17 cellular contexts compared by ENCODE assay signal in genomic region chr1:100960098-100960497, GRCh38.
DNase-seq lines count a peak whose midpoint lies in the region; ATAC-seq, FAIRE-seq and TF ChIP-seq lines count a peak whose summit lies in the region.
"Had no signal": no experiment of that assay in that cellular context is flagged by ENCODE, and none has a peak within 500 bp of the region (broad histone marks: within the 10 kb centered on the region; RNA-seq: fewer than 3 reads in every experiment).

No MANE protein-coding gene starts in this region.

- DNase-seq in CD4-positive, alpha-beta T cell, result no peak
- no peak for DNase-seq in HFFc6
- peak; percentile 28 for DNase-seq in dermis blood vessel endothelial cell
- no peak for DNase-seq in naive thymus-derived CD4-positive, alpha-beta T cell
- no peak for DNase-seq in NCI-H1694 treated with DMSO at 0.1 percent for 48 hours (lab: John Stamatoyannopoulos, UW)
- no peak for DNase-seq in small intestine
- DNase-seq: 8988T; AML-193; CD4-positive, CD25-positive, alpha-beta regulatory T cell; COR-L47; DMS53; GF-D8 had no signal

- peaks cover 0 to 5% (median 0%) of the 10 kb centered on the region in 3 experiments for H3K36me3 ChIP-seq in naive thymus-derived CD4-positive, alpha-beta T cell (ENCODE audit: control insufficient read depth in 2 of 3, insufficient read depth in 3 of 3, low read length in 3 of 3)
- H3K36me3 ChIP-seq in small intestine (ENCODE audit: control insufficient read depth in 2 of 2, insufficient read depth in 2 of 2, low read length in 2 of 2), result peaks cover 0 to 3% of the 10 kb centered on the region in 2 donors

- no peaks in the 10 kb centered on the region for H3K27me3 ChIP-seq in CD4-positive, alpha-beta T cell (ENCODE audit: control insufficient read depth, insufficient read depth, low read length)
- H3K27me3 ChIP-seq in naive thymus-derived CD4-positive, alpha-beta T cell (ENCODE audit: control insufficient read depth in 2 of 2, insufficient read depth in 2 of 2, low read length in 2 of 2), result no peaks in the 10 kb centered on the region
- H3K27me3 ChIP-seq in small intestine (ENCODE audit: control insufficient read depth in 2 of 2, insufficient read depth in 2 of 2, low read length in 2 of 2), result no peaks in the 10 kb centered on the region
- H3K27me3 ChIP-seq: BLaER1 treated with 17β-estradiol and CSF1 and Interleukin-3, amounts not matched to agents 10 nM and 100 nM had no signal

- H3K9me3 ChIP-seq in CD4-positive, alpha-beta T cell (ENCODE audit: control insufficient read depth, low read length), result no peaks in the 10 kb centered on the region
- H3K9me3 ChIP-seq in naive thymus-derived CD4-positive, alpha-beta T cell (ENCODE audit: control insufficient read depth in 2 of 3, low read length in 3 of 3), result no peaks in the 10 kb centered on the region
- H3K9me3 ChIP-seq in small intestine (ENCODE audit: control insufficient read depth, low read depth), result no peaks in the 10 kb centered on the region
- H3K9me3 ChIP-seq: BLaER1 treated with 17β-estradiol and CSF1 and Interleukin-3, amounts not matched to agents 10 nM and 100 nM had no signal

- no peak overlapping the region for H3K4me3 ChIP-seq in naive thymus-derived CD4-positive, alpha-beta T cell (ENCODE audit: low read length)
- H3K4me3 ChIP-seq in small intestine (ENCODE audit: low read depth in 1 of 2, low read length in 2 of 2), result no peak overlapping the region
- H3K4me3 ChIP-seq: BLaER1 treated with 17β-estradiol and CSF1 and Interleukin-3, amounts not matched to agents 10 nM and 100 nM; GM23248 had no signal

- no peaks in the 10 kb centered on the region for H3K9me3 Mint-ChIP-seq in CD4-positive, alpha-beta T cell
- H3K9me3 Mint-ChIP-seq in HFFc6, result no peaks in the 10 kb centered on the region
- H3K9me3 Mint-ChIP-seq in naive thymus-derived CD4-positive, alpha-beta T cell, result peaks cover 0 to 16% (median 0%) of the 10 kb centered on the region in 11 donors

- no peak overlapping the region for H3K4me3 Mint-ChIP-seq in CD4-positive, alpha-beta T cell
- H3K4me3 Mint-ChIP-seq in HFFc6, result no peak overlapping the region
- no peak overlapping the region for H3K4me3 Mint-ChIP-seq in naive thymus-derived CD4-positive, alpha-beta T cell
- H3K4me3 Mint-ChIP-seq: CD4-positive, CD25-positive, alpha-beta regulatory T cell had no signal

- FAIRE-seq in small intestine (lab: Jason Lieb, UNC), result no peak
- FAIRE-seq: H54 had no signal

- H3K36me3 Mint-ChIP-seq in CD4-positive, alpha-beta T cell (ENCODE audit: low read depth), result peaks cover 65% of the 10 kb centered on the region
- peaks cover 24% of the 10 kb centered on the region for H3K36me3 Mint-ChIP-seq in HFFc6 (ENCODE audit: low read depth)
- H3K36me3 Mint-ChIP-seq in naive thymus-derived CD4-positive, alpha-beta T cell, result peaks cover 22 to 64% (median 53%) of the 10 kb centered on the region in 5 donors

- H3K27ac Mint-ChIP-seq in CD4-positive, alpha-beta T cell, result peak overlapping the region; percentile 9
- peak overlapping the region; percentile 69 for H3K27ac Mint-ChIP-seq in HFFc6
- H3K27ac Mint-ChIP-seq in naive thymus-derived CD4-positive, alpha-beta T cell, result peak overlapping the region in 6 of 9 donors; percentile 7 to 77 (median 41)

- no peaks in the 10 kb centered on the region for H3K27me3 Mint-ChIP-seq in CD4-positive, alpha-beta T cell
- no peaks in the 10 kb centered on the region for H3K27me3 Mint-ChIP-seq in HFFc6 (ENCODE audit: insufficient read depth)
- H3K27me3 Mint-ChIP-seq in naive thymus-derived CD4-positive, alpha-beta T cell, result no peaks in the 10 kb centered on the region
- H3K27me3 Mint-ChIP-seq: CD4-positive, CD25-positive, alpha-beta regulatory T cell had no signal

- H3K4me1 Mint-ChIP-seq in CD4-positive, alpha-beta T cell (ENCODE audit: low read depth), result peaks cover 40% of the 10 kb centered on the region
- peaks cover 42% of the 10 kb centered on the region for H3K4me1 Mint-ChIP-seq in HFFc6 (ENCODE audit: low read depth)
- H3K4me1 Mint-ChIP-seq in naive thymus-derived CD4-positive, alpha-beta T cell, result peaks cover 17 to 77% (median 55%) of the 10 kb centered on the region in 7 donors

- no peak overlapping the region for H3K27ac ChIP-seq in CD4-positive, alpha-beta T cell (ENCODE audit: low read depth, low read length)
- no peak overlapping the region for H3K27ac ChIP-seq in naive thymus-derived CD4-positive, alpha-beta T cell (ENCODE audit: low read depth, low read length)
- no peak overlapping the region for H3K27ac ChIP-seq in small intestine (ENCODE audit: low read depth in 1 of 2, low read length in 1 of 2)
- H3K27ac ChIP-seq: BLaER1 treated with 17β-estradiol and CSF1 and Interleukin-3, amounts not matched to agents 10 nM and 100 nM; GM23248 had no signal

- WGBS in small intestine, 3 donors, result 43 to 77% (median 61%) methylated on average over 1 of the region's 1 CpG

- POLR2A ChIA-PET in CD4-positive, alpha-beta T cell (lab: Charles Lee), result no interaction called here
- POLR2A ChIA-PET in naive thymus-derived CD4-positive, alpha-beta T cell (lab: Charles Lee), result interaction anchor here (1.0 to 3.1 kb wide), 5 partner anchors 9 to 22 kb away, joined by 4 to 9 read pairs (median 5); no protein-coding TSS in a partner anchor

- CTCF ChIA-PET in CD4-positive, alpha-beta T cell (lab: Charles Lee), result interaction anchor here (0.7 to 2.1 kb wide), 2 partner anchors 18 to 127 kb away, joined by 3 to 4 read pairs; no protein-coding TSS in a partner anchor
- CTCF ChIA-PET in naive thymus-derived CD4-positive, alpha-beta T cell (lab: Charles Lee), result no interaction called here

- no peak for TF ChIP-seq CTCF in CD4-positive, alpha-beta T cell (IDR thresholded peaks at IDR 0.05)
- TF ChIP-seq CTCF in HFFc6 (IDR thresholded peaks at IDR 0.05), result no peak

- intact Hi-C loops in CD4-positive, alpha-beta T cell (cut with DNase I, micrococcal nuclease), result no loop called here
- intact Hi-C loops in naive thymus-derived CD4-positive, alpha-beta T cell (cut with micrococcal nuclease), result no loop called here

- no peak for ATAC-seq in CD4-positive, alpha-beta T cell (ENCODE audit: poor library complexity)
- no peak for ATAC-seq in naive thymus-derived CD4-positive, alpha-beta T cell
- ATAC-seq in HG03095 (IDR thresholded peaks at IDR 0.05; ENCODE audit: unreplicated experiment), result no peak
- ATAC-seq: HCT116 had no signal

- H3K4me1 ChIP-seq in naive thymus-derived CD4-positive, alpha-beta T cell (ENCODE audit: control insufficient read depth in 2 of 2, insufficient read depth in 2 of 2, low read length in 2 of 2), result no peaks in the 10 kb centered on the region
- no peaks in the 10 kb centered on the region for H3K4me1 ChIP-seq in small intestine (ENCODE audit: control insufficient read depth in 2 of 2, insufficient read depth in 1 of 2, low read depth in 1 of 2, low read length in 1 of 2)

Comparison
In these comparisons a context has a peak if more than half of its experiments do, and no peak if none do; other contexts are left out.
1. H3K27ac Mint-ChIP-seq: peak in every context shown above with its lines; median percentile 69 in HFFc6; 41 in naive thymus-derived CD4-positive, alpha-beta T cell; 9 in CD4-positive, alpha-beta T cell.